ENCODE assay signal across 19 cellular contexts in the genomic region with DNA sequence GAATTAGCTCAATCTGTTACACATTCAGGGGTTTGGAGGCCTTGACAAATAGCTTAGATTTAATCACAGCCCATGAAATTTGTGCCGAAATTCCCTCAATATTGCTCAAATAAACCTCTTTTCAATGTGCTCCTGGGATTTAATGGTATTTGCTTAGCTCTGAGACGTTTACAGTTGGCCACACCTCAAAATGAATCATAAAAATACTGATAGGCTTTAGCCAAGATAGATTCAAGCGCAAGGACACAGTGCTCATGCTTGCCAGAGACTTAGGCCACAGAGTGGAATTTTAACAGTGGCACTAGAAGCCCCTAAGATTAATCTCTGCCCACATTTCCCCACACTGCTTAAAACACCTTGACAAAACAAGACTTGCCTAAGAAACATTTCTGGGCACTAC. TPM values are rescaled to one million over a fixed set of nuclear protein-coding genes. Genes with fewer than 3 reads are reported as not detected.
DNase-seq lines count a peak whose midpoint lies in the region; ATAC-seq and TF ChIP-seq lines count a peak whose summit lies in the region.
"Had no signal": no experiment of that assay in that cellular context is flagged by ENCODE, and none has a peak within 500 bp of the region (broad histone marks: within the 10 kb centered on the region; RNA-seq: fewer than 3 reads in every experiment).

No MANE protein-coding gene starts in this region.

- TF ChIP-seq CTCF in Panc1 (IDR thresholded peaks at IDR 0.05): no peak
- TF ChIP-seq CTCF in fibroblast of pulmonary artery (IDR thresholded peaks at IDR 0.05; ENCODE audit: low read length, missing control alignments): no peak
- no peak for TF ChIP-seq CTCF in smooth muscle cell (IDR thresholded peaks at IDR 0.05; ENCODE audit: borderline replicate concordance, insufficient read depth, poor library complexity, severe bottlenecking)

- H3K4me3 ChIP-seq in GM23248 (no peak overlapping the region), Panc1 (ENCODE audit: low read depth in 2 of 2, low read length in 2 of 2) (peak overlapping the region; percentile 20 to 35; a peak in 3 of 4 replicates), fibroblast of pulmonary artery (replicated peaks; ENCODE audit: low read depth, low read length) (no peak overlapping the region), smooth muscle cell (no peak overlapping the region)
- H3K4me3 ChIP-seq: left ventricle myocardium inferior, ovary had no signal

- H3K36me3 ChIP-seq in GM23248 (ENCODE audit: low read depth) (peaks cover 4% of the 10 kb centered on the region), Panc1 (ENCODE audit: control insufficient read depth, insufficient read depth, low read length) (peaks cover 8% of the 10 kb centered on the region), smooth muscle cell (ENCODE audit: low read depth) (no peaks in the 10 kb centered on the region)
- H3K36me3 ChIP-seq: left ventricle myocardium inferior, ovary had no signal

- DNase-seq in GM23248 (no peak), Panc1 (ENCODE audit: low read depth, low spot score) (peak; percentile 94), fibroblast of pulmonary artery (ENCODE audit: low read depth) (peak; percentile 37), smooth muscle cell (lab: John Stamatoyannopoulos, UW; ENCODE audit: unreplicated experiment) (no peak), kidney tubule cell (ENCODE audit: low spot score) (no peak), Kasumi-1 (lab: John Stamatoyannopoulos, UW) (no peak)
- DNase-seq: activated CD4-positive, alpha-beta T cell treated with anti-CD3 and anti-CD28 coated beads, Interleukin-2, amount 10 ng/mL, durations not matched to agents 7 days and 5 days; activated naive CD4-positive, alpha-beta T cell; AML-193; aorta; H7; left ventricle myocardium inferior; NCI-H1930; NCI-H446 treated with DMSO at 0.1 percent for 48 hours; ovary; SK-N-SH; stimulated activated CD4-positive, alpha-beta T cell treated with anti-CD3 and anti-CD28 coated beads, Interleukin-4, amount 100 ng/mL, for 24 hours had no signal

- peaks cover 33% of the 10 kb centered on the region for H3F3A ChIP-seq in GM23248 (ENCODE audit: insufficient read depth)
- no peaks in the 10 kb centered on the region for H3F3A ChIP-seq in smooth muscle cell (ENCODE audit: low read depth)

- no TSS peak for BruUV-seq in Panc1 (replicated peaks; lab: Mats Ljungman, UMichigan)

- H3K27me3 ChIP-seq in GM23248 (replicated peaks; ENCODE audit: insufficient read depth) (no peaks in the 10 kb centered on the region), Panc1 (ENCODE audit: control insufficient read depth, insufficient read depth, low read length) (no peaks in the 10 kb centered on the region), smooth muscle cell (ENCODE audit: low read depth) (no peaks in the 10 kb centered on the region)
- H3K27me3 ChIP-seq: ovary had no signal

- no peak overlapping the region for H3K4me2 ChIP-seq in GM23248 (ENCODE audit: unreplicated experiment)
- H3K4me2 ChIP-seq in smooth muscle cell: no peak overlapping the region
- H3K4me2 ChIP-seq: SK-N-SH had no signal

- 0 out of 2 replicates have a peak overlapping the region, but pooled peaks have one; percentile 7 for H2AFZ ChIP-seq in GM23248
- H2AFZ ChIP-seq in smooth muscle cell (ENCODE audit: low read depth): no peak overlapping the region

- H3K9ac ChIP-seq in GM23248 (no peak overlapping the region), smooth muscle cell (ENCODE audit: low read depth) (no peak overlapping the region)
- H3K9ac ChIP-seq: SK-N-SH had no signal

- no peaks in the 10 kb centered on the region for H3K9me3 ChIP-seq in GM23248 (ENCODE audit: low read depth)
- H3K9me3 ChIP-seq in Panc1 (ENCODE audit: control insufficient read depth, insufficient read depth, low read depth, low read length): no peaks in the 10 kb centered on the region
- H3K9me3 ChIP-seq in smooth muscle cell (replicated peaks; ENCODE audit: low read depth): no peaks in the 10 kb centered on the region
- H3K9me3 ChIP-seq: left ventricle myocardium inferior, ovary, SK-N-SH had no signal

- in situ Hi-C loops in GM23248 (cut with MboI): no loop called here
- in situ Hi-C loops in Panc1 (cut with HindIII; ENCODE audit: low pct_unique_long_range_greater_than_20kb, low sequenced_read_pairs): no loop called here

- POLR2A ChIA-PET in Panc1 (lab: Charles Lee): interaction anchor here (0.5 to 0.8 kb wide), 3 partner anchors 18 to 167 kb away, joined by 3 to 5 read pairs (median 5); no protein-coding TSS in a partner anchor

- H3K79me2 ChIP-seq in GM23248 (ENCODE audit: insufficient read depth) (peaks cover 27% of the 10 kb centered on the region), smooth muscle cell (ENCODE audit: low read depth) (peaks cover 17% of the 10 kb centered on the region)

- H3K27ac ChIP-seq in GM23248 (no peak overlapping the region), Panc1 (ENCODE audit: low read length) (peak overlapping the region; percentile 100), smooth muscle cell (ENCODE audit: low read depth) (peak overlapping the region; percentile 68)
- H3K27ac ChIP-seq: left ventricle myocardium inferior, ovary had no signal

- 0 out of 2 replicates have a peak, but pooled peaks cover 4% of the 10 kb centered on the region for H4K20me1 ChIP-seq in GM23248 (ENCODE audit: insufficient read depth)
- no peaks in the 10 kb centered on the region for H4K20me1 ChIP-seq in smooth muscle cell (ENCODE audit: low read depth)

- H3K4me1 ChIP-seq in GM23248 (ENCODE audit: insufficient read depth): peaks cover 5% of the 10 kb centered on the region
- H3K4me1 ChIP-seq in Panc1 (ENCODE audit: control insufficient read depth, insufficient read depth, low read length): peaks cover 51% of the 10 kb centered on the region
- H3K4me1 ChIP-seq in smooth muscle cell (ENCODE audit: low read depth): peaks cover 2% of the 10 kb centered on the region

- intact Hi-C loops in Panc1 (cut with micrococcal nuclease; ENCODE audit: unreplicated experiment): loop anchor here (5.0 to 10.0 kb wide), 4 partner anchors 194 to 536 kb away; no protein-coding TSS in a partner anchor

- ATAC-seq in Panc1: peak; percentile 67
- no peak for ATAC-seq in HG03442 (IDR thresholded peaks at IDR 0.05; ENCODE audit: unreplicated experiment)
- no peak for ATAC-seq in GM19324 (IDR thresholded peaks at IDR 0.05; ENCODE audit: low FRiP score, unreplicated experiment)

- CTCF ChIA-PET in Panc1 (lab: Charles Lee): interaction anchor here (0.9 to 2.9 kb wide), 2 partner anchors 536 to 549 kb away, joined by 3 to 15 read pairs; no protein-coding TSS in a partner anchor

- WGBS in GM23248 (ENCODE audit: low coverage in 1 of 2, low lambda C conversion rate in 2 of 2, missing lambda C conversion rate in 2 of 2), 2 experiments: 59 to 60% methylated on average over 3 of the region's 3 CpGs
- WGBS in smooth muscle cell (ENCODE audit: low lambda C conversion rate): 29% methylated on average over 3 of the region's 3 CpGs

- no peaks in the 10 kb centered on the region for H3K9me2 ChIP-seq in GM23248 (ENCODE audit: insufficient read depth)
- H3K9me2 ChIP-seq: SK-N-SH had no signal

RNA-seq across cellular contexts. Expression of a gene that starts 2.3 kb away (rescaled TPM):
- 612 and 756 TPM in 2 replicates for total RNA-seq in GM23248 (2014; rRNA removed; shearing (Covaris generic))
- polyA plus RNA-seq in GM23248 (2016; fragmentation: Nextera tagmentation; extraction: Ambion mirVana): 308 and 316 TPM in 2 replicates
- 232 TPM for total RNA-seq in Panc1 (2021; ENCODE audit: unreplicated experiment)
- polyA plus RNA-seq in Panc1 (2012; ENCODE audit: insufficient read length): 166 TPM
- total RNA-seq in smooth muscle cell: 280 and 295 TPM in 2 replicates
- polyA plus RNA-seq in smooth muscle cell: 20.6 and 94.4 TPM in 2 replicates
- total RNA-seq: activated CD4-positive, alpha-beta T cell treated with anti-CD3 and anti-CD28 coated beads, Interleukin-2, amount 10 ng/mL, durations not matched to agents 7 days and 5 days had no signal

Comparison
In these comparisons a context has a peak if more than half of its experiments do, and no peak if none do; other contexts are left out.
1. DNase-seq: peak in Panc1 (single experiment) and fibroblast of pulmonary artery (single experiment); none in GM23248 (single experiment), smooth muscle cell (single experiment), kidney tubule cell (single experiment) and Kasumi-1 (0 of 2).
2. H3K4me3 ChIP-seq: peak in Panc1 (2 of 2); none in GM23248 (single experiment), fibroblast of pulmonary artery (single experiment) and smooth muscle cell (single experiment).